33 cellular contexts compared by ENCODE assay signal in the genomic region with DNA sequence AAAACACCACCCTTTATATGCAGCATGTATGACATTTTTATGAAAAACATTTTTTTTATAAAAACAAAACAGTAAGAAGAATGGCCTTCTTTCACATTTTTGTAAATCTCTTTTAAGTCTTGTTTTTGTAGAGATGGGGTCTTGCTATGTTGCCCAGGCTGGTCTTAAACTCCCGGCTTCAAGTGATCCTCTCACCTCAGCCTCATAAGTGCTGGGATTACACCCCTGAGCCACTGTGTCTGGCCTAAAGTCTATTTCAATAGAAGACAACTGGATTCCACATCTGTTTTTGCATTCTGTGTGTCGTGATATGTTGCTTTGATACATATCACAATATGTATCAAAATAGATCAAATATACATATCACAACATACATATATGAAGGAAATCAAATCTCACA.
"Had no signal": no experiment of that assay in that cellular context is flagged by ENCODE, and none has a peak within 500 bp of the region (broad histone marks: within the 10 kb centered on the region; RNA-seq: fewer than 3 reads in every experiment).

No MANE protein-coding gene starts in this region.

- H3K27ac Mint-ChIP-seq: natural killer cell treated with Interleukin-12 subunit alpha and Interleukin-12 subunit beta and Interleukin-15 and Interleukin-18, amount 100 ng/mL, for 72 hours; nephron progenitor cell; progenitor cell of endocrine pancreas; stimulated activated memory B cell treated with anti-CD40 and anti-IgM and Interleukin-4, amounts not matched to agents 10 μg/mL and 1 μg/mL and 100 μg/mL, for 72 hours; stimulated activated naive CD8-positive, alpha-beta T cell treated with anti-CD3 and anti-CD28 coated beads, Interleukin-15, Interleukin-2, amounts not matched to agents 100 ng/mL and 50 ng/mL, for 24 hours had no signal

- H3K27me3 Mint-ChIP-seq: naive B cell; naive thymus-derived CD8-positive, alpha-beta T cell; natural killer cell treated with Interleukin-12 subunit alpha and Interleukin-12 subunit beta and Interleukin-15 and Interleukin-18, amount 100 ng/mL, for 72 hours; progenitor cell of endocrine pancreas; stimulated activated memory B cell treated with anti-CD40 and anti-IgM and Interleukin-4, amounts not matched to agents 10 μg/mL and 1 μg/mL and 100 μg/mL, for 72 hours; stimulated activated naive CD8-positive, alpha-beta T cell treated with anti-CD3 and anti-CD28 coated beads, Interleukin-15, Interleukin-2, amounts not matched to agents 100 ng/mL and 50 ng/mL, for 24 hours had no signal

- H3K4me3 ChIP-seq: ovary, psoas muscle, skin epidermis, smooth muscle cell, spleen, stomach, thoracic aorta, thyroid gland, tibial nerve, upper lobe of left lung, vagina had no signal

- H3K79me2 ChIP-seq: parathyroid adenoma had no signal

- H3K4me2 ChIP-seq: smooth muscle cell had no signal

- H2AFZ ChIP-seq: parathyroid adenoma had no signal

- ATAC-seq: naive thymus-derived CD8-positive, alpha-beta T cell; natural killer cell treated with Interleukin-12 subunit alpha and Interleukin-12 subunit beta and Interleukin-15 and Interleukin-18, amount 100 ng/mL, for 72 hours; psoas muscle; right cardiac atrium; sciatic nerve; stimulated activated memory B cell treated with anti-CD40 and anti-IgM and Interleukin-4, amounts not matched to agents 10 μg/mL and 1 μg/mL and 100 μg/mL, for 72 hours had no signal

- H3K9ac ChIP-seq: parathyroid adenoma had no signal

- FAIRE-seq: urothelium cell line had no signal

- H3K9me3 ChIP-seq: neutrophil, ovary, psoas muscle, spleen, stomach, thoracic aorta, thyroid gland, tibial nerve, upper lobe of left lung, vagina had no signal

- H3K27me3 ChIP-seq: neutrophil, ovary, spleen, stomach, thyroid gland, tibial nerve, upper lobe of left lung, vagina had no signal

- H3K36me3 ChIP-seq: ovary had no signal

- H3K4me1 ChIP-seq: parathyroid adenoma, psoas muscle, stomach, thyroid gland, tibial nerve, upper lobe of left lung, vagina had no signal

- H3K4me1 Mint-ChIP-seq: nephron progenitor cell; neural crest cell; stimulated activated memory B cell treated with anti-CD40 and anti-IgM and Interleukin-4, amounts not matched to agents 10 μg/mL and 1 μg/mL and 100 μg/mL, for 72 hours had no signal

- H3K4me3 Mint-ChIP-seq: naive B cell; naive thymus-derived CD8-positive, alpha-beta T cell; natural killer cell treated with Interleukin-12 subunit alpha and Interleukin-12 subunit beta and Interleukin-15 and Interleukin-18, amount 100 ng/mL, for 72 hours; nephron progenitor cell; neural crest cell; stimulated activated memory B cell treated with anti-CD40 and anti-IgM and Interleukin-4, amounts not matched to agents 10 μg/mL and 1 μg/mL and 100 μg/mL, for 72 hours; stimulated activated naive CD8-positive, alpha-beta T cell treated with anti-CD3 and anti-CD28 coated beads, Interleukin-15, Interleukin-2, amounts not matched to agents 100 ng/mL and 50 ng/mL, for 24 hours had no signal

- H3K27ac ChIP-seq: neutrophil, ovary, parathyroid adenoma, psoas muscle, skin epidermis, spleen, stomach, thoracic aorta, thyroid gland, tibial nerve, upper lobe of left lung, vagina had no signal

- H3K9me3 Mint-ChIP-seq: naive B cell; natural killer cell treated with Interleukin-12 subunit alpha and Interleukin-12 subunit beta and Interleukin-15 and Interleukin-18, amount 100 ng/mL, for 72 hours; nephron progenitor cell; neural crest cell; stimulated activated memory B cell treated with anti-CD40 and anti-IgM and Interleukin-4, amounts not matched to agents 10 μg/mL and 1 μg/mL and 100 μg/mL, for 72 hours; stimulated activated naive CD8-positive, alpha-beta T cell treated with anti-CD3 and anti-CD28 coated beads, Interleukin-15, Interleukin-2, amounts not matched to agents 100 ng/mL and 50 ng/mL, for 24 hours had no signal

- DNase-seq: naive B cell; naive thymus-derived CD8-positive, alpha-beta T cell; nephron progenitor cell; occipital lobe; ovary; posterior cingulate gyrus; psoas muscle; right cardiac atrium; spleen; stimulated activated CD4-positive, alpha-beta T cell treated with anti-CD3 and anti-CD28 coated beads, Interleukin-12 subunit alpha, Interleukin-12 subunit beta, amount 100 ng/mL, for 4 hours; stimulated activated CD4-positive, alpha-beta T cell treated with anti-CD3 and anti-CD28 coated beads, Interleukin-1b, Interleukin-23, amount 100 ng/mL, for 48 hours; stimulated activated CD4-positive, alpha-beta T cell treated with anti-CD3 and anti-CD28 coated beads, Interleukin-4, amount 100 ng/mL, for 1 hour; stimulated activated CD4-positive, alpha-beta T cell treated with anti-CD3 and anti-CD28 coated beads, Interleukin-4, amount 100 ng/mL, for 4 hours; stimulated activated CD8-positive, alpha-beta memory T cell treated with anti-CD3 and anti-CD28 coated beads, Interleukin-4, amount 100 ng/mL, for 48 hours; stimulated activated naive CD4-positive, alpha-beta T cell treated with Interleukin-2 at 50 U/mL for 16 hours; stomach; thyroid gland; trophoblast cell; upper lobe of left lung had no signal
